9 cellular contexts compared by ENCODE assay signal in genomic region chr6:109007521-109007920, GRCh38.
DNase-seq lines count a peak whose midpoint lies in the region; ATAC-seq and TF ChIP-seq lines count a peak whose summit lies in the region.
"Had no signal": no experiment of that assay in that cellular context is flagged by ENCODE, and none has a peak within 500 bp of the region (broad histone marks: within the 10 kb centered on the region; RNA-seq: fewer than 3 reads in every experiment).

No MANE protein-coding gene starts in this region.

- peak overlapping the region; percentile 90 for H3K4me3 Mint-ChIP-seq in activated T-helper 2 cell treated with anti-CD3 and anti-CD28 coated beads, Interferon-gamma antibody, Interleukin-2, Interleukin-4, amounts not matched to agents 10 μg/mL and 5 μg/mL and 100 μg/mL, durations not matched to agents 14 hours and 24 hours and 36 hours (ENCODE audit: low read depth)
- H3K4me3 Mint-ChIP-seq in stimulated activated effector memory CD8-positive, alpha-beta T cell treated with anti-CD3 and anti-CD28 coated beads, Interleukin-12 subunit alpha, Interleukin-12 subunit beta, amount 100 ng/mL, for 72 hours = peak overlapping the region; percentile 83

- H3K4me1 Mint-ChIP-seq in activated T-helper 2 cell treated with anti-CD3 and anti-CD28 coated beads, Interferon-gamma antibody, Interleukin-2, Interleukin-4, amounts not matched to agents 10 μg/mL and 5 μg/mL and 100 μg/mL, durations not matched to agents 14 hours and 24 hours and 36 hours (ENCODE audit: low read depth) = peaks cover 45% of the 10 kb centered on the region
- peaks cover 49% of the 10 kb centered on the region for H3K4me1 Mint-ChIP-seq in stimulated activated effector memory CD8-positive, alpha-beta T cell treated with anti-CD3 and anti-CD28 coated beads, Interleukin-12 subunit alpha, Interleukin-12 subunit beta, amount 100 ng/mL, for 72 hours

- H3K9me2 ChIP-seq in hepatocyte (replicated peaks; ENCODE audit: insufficient read depth) = no peaks in the 10 kb centered on the region

- no peaks in the 10 kb centered on the region for H3K27me3 ChIP-seq in IMR-90 (ENCODE audit: control insufficient read depth, insufficient read depth, low read length)
- H3K27me3 ChIP-seq in hepatocyte = no peaks in the 10 kb centered on the region

- H3K4me3 ChIP-seq in IMR-90 (ENCODE audit: insufficient read depth, low read depth, low read length) (peak overlapping the region; percentile 91; the same call in 1 of the 2 replicates), hepatocyte (peak overlapping the region; percentile 89)
- H3K4me3 ChIP-seq: HAP-1 had no signal

- no peak overlapping the region for H3K4ac ChIP-seq in IMR-90 (ENCODE audit: low read depth, low read length)

- H3K4me1 ChIP-seq in IMR-90 (ENCODE audit: control insufficient read depth, insufficient read depth, low read length) (no peaks in the 10 kb centered on the region), hepatocyte (ENCODE audit: insufficient read depth) (peaks cover 30% of the 10 kb centered on the region)

- no peak overlapping the region for H2AK9ac ChIP-seq in IMR-90 (replicated peaks; ENCODE audit: low read depth, low read length, poor library complexity)

- no TSS peak for BruUV-seq in IMR-90 (replicated peaks; lab: Mats Ljungman, UMichigan)

- CTCF ChIA-PET in IMR-90 (lab: Yijun Ruan, JAX) = no interaction called here

- H2BK20ac ChIP-seq in IMR-90 (ENCODE audit: low read depth, low read length) = no peak overlapping the region

- H3K79me2 ChIP-seq in hepatocyte = peaks cover 68% of the 10 kb centered on the region

- H3K27ac ChIP-seq in IMR-90 (ENCODE audit: insufficient read depth, low read length) (no peak overlapping the region), hepatocyte (peak overlapping the region; percentile 93)
- H3K27ac ChIP-seq: KMS-11 had no signal

- no peak overlapping the region for H3K9ac ChIP-seq in IMR-90 (ENCODE audit: low read depth, low read length)
- H3K9ac ChIP-seq: KMS-11 had no signal

- peaks cover 10% of the 10 kb centered on the region for H3K36me3 Mint-ChIP-seq in activated T-helper 2 cell treated with anti-CD3 and anti-CD28 coated beads, Interferon-gamma antibody, Interleukin-2, Interleukin-4, amounts not matched to agents 10 μg/mL and 5 μg/mL and 100 μg/mL, durations not matched to agents 14 hours and 24 hours and 36 hours (ENCODE audit: low read depth)
- H3K36me3 Mint-ChIP-seq in stimulated activated effector memory CD8-positive, alpha-beta T cell treated with anti-CD3 and anti-CD28 coated beads, Interleukin-12 subunit alpha, Interleukin-12 subunit beta, amount 100 ng/mL, for 72 hours = peaks cover 5% of the 10 kb centered on the region

- H3K9me3 Mint-ChIP-seq in activated T-helper 2 cell treated with anti-CD3 and anti-CD28 coated beads, Interferon-gamma antibody, Interleukin-2, Interleukin-4, amounts not matched to agents 10 μg/mL and 5 μg/mL and 100 μg/mL, durations not matched to agents 14 hours and 24 hours and 36 hours = no peaks in the 10 kb centered on the region
- H3K9me3 Mint-ChIP-seq in stimulated activated effector memory CD8-positive, alpha-beta T cell treated with anti-CD3 and anti-CD28 coated beads, Interleukin-12 subunit alpha, Interleukin-12 subunit beta, amount 100 ng/mL, for 72 hours = no peaks in the 10 kb centered on the region

- H3K14ac ChIP-seq in IMR-90 (replicated peaks; ENCODE audit: low read depth, low read length) = no peak overlapping the region

- in situ Hi-C loops in IMR-90 (cut with MboI; ENCODE audit: low sequenced_read_pairs) = no loop called here

- H4K91ac ChIP-seq in IMR-90 (ENCODE audit: insufficient read depth, low read depth, low read length) = no peak overlapping the region

- no peak overlapping the region for H3K56ac ChIP-seq in IMR-90 (ENCODE audit: extremely low read depth, insufficient read depth, low read length)

- no peak for TF ChIP-seq POLR2A in IMR-90 (IDR thresholded peaks at IDR 0.05; ENCODE audit: low read depth, low read length)

- H2BK5ac ChIP-seq in IMR-90 (ENCODE audit: low read depth, low read length, poor library complexity, severe bottlenecking) = no peak overlapping the region

- H3K4me2 ChIP-seq in IMR-90 (ENCODE audit: low read depth, low read length) (peak overlapping the region; percentile 82), hepatocyte (peak overlapping the region; percentile 75)

- WGBS in IMR-90 (ENCODE audit: extremely low coverage in 2 of 2, insufficient read length in 1 of 2), 2 experiments = no CpG with 5 or more reads among the region's 3 CpGs
- WGBS in hepatocyte (ENCODE audit: low lambda C conversion rate, missing lambda C conversion rate) = 73% methylated on average over 3 of the region's 3 CpGs

- POLR2A ChIA-PET in IMR-90 (lab: Charles Lee; ENCODE audit: unreplicated experiment) = no interaction called here

- dilution Hi-C loops in IMR-90 (cut with HindIII; ENCODE audit: low sequenced_read_pairs, unreplicated experiment) = no loop called here

- no peak overlapping the region for H2AFZ ChIP-seq in IMR-90 (replicated peaks; ENCODE audit: low read length, poor library complexity)
- no peak overlapping the region for H2AFZ ChIP-seq in hepatocyte

- H3K23ac ChIP-seq in IMR-90 (ENCODE audit: low read depth, low read length) = no peak overlapping the region

- no peak overlapping the region for H2BK15ac ChIP-seq in IMR-90 (ENCODE audit: low read depth, low read length)

- H3K27ac Mint-ChIP-seq in activated T-helper 2 cell treated with anti-CD3 and anti-CD28 coated beads, Interferon-gamma antibody, Interleukin-2, Interleukin-4, amounts not matched to agents 10 μg/mL and 5 μg/mL and 100 μg/mL, durations not matched to agents 14 hours and 24 hours and 36 hours = peak overlapping the region; percentile 24
- H3K27ac Mint-ChIP-seq in stimulated activated effector memory CD8-positive, alpha-beta T cell treated with anti-CD3 and anti-CD28 coated beads, Interleukin-12 subunit alpha, Interleukin-12 subunit beta, amount 100 ng/mL, for 72 hours = peak overlapping the region; percentile 87

- H3K36me3 ChIP-seq in IMR-90 (ENCODE audit: control insufficient read depth, insufficient read depth, low read length) (no peaks in the 10 kb centered on the region), hepatocyte (replicated peaks; ENCODE audit: insufficient read depth, low read depth) (no peaks in the 10 kb centered on the region)
- H3K36me3 ChIP-seq: HAP-1 had no signal

- no peak overlapping the region for H4K5ac ChIP-seq in IMR-90 (ENCODE audit: low read depth, low read length)

- H4K20me1 ChIP-seq in IMR-90 (ENCODE audit: insufficient read depth, low read length) (peaks cover 3% of the 10 kb centered on the region), hepatocyte (ENCODE audit: insufficient read depth, poor library complexity, severe bottlenecking) (peaks cover 17% of the 10 kb centered on the region)

- no peak overlapping the region for H2AK5ac ChIP-seq in IMR-90 (ENCODE audit: low read depth, low read length)

- H3K27me3 Mint-ChIP-seq in activated T-helper 2 cell treated with anti-CD3 and anti-CD28 coated beads, Interferon-gamma antibody, Interleukin-2, Interleukin-4, amounts not matched to agents 10 μg/mL and 5 μg/mL and 100 μg/mL, durations not matched to agents 14 hours and 24 hours and 36 hours (ENCODE audit: low read depth) = no peaks in the 10 kb centered on the region

- ATAC-seq in IMR-90 (ENCODE audit: low read depth) = no peak
- no peak for ATAC-seq in stimulated activated effector memory CD8-positive, alpha-beta T cell treated with anti-CD3 and anti-CD28 coated beads, Interleukin-12 subunit alpha, Interleukin-12 subunit beta, amount 100 ng/mL, for 72 hours
- no peak for ATAC-seq in GM19351 (IDR thresholded peaks at IDR 0.05; ENCODE audit: unreplicated experiment)

- intact Hi-C loops in IMR-90 (cut with micrococcal nuclease) = loop anchor here (5.0 kb wide), 3 partner anchors 65 to 465 kb away; no protein-coding TSS in a partner anchor
- intact Hi-C loops in activated T-helper 2 cell treated with anti-CD3 and anti-CD28 coated beads, Interferon-gamma antibody, Interleukin-2, Interleukin-4, amounts not matched to agents 10 μg/mL and 5 μg/mL and 100 μg/mL, durations not matched to agents 14 hours and 24 hours and 36 hours (cut with micrococcal nuclease) = loop anchor here (5.0 kb wide), 2 partner anchors 110 to 450 kb away; partner anchors contain the start of gene MICAL1

- TF ChIP-seq CTCF in IMR-90 (conservative IDR thresholded peaks at IDR 0.05; ENCODE audit: low read depth, low read length) = no peak
- TF ChIP-seq CTCF in hepatocyte (IDR thresholded peaks at IDR 0.05; ENCODE audit: poor library complexity) = no peak

- no peaks in the 10 kb centered on the region for H3K9me1 ChIP-seq in IMR-90 (ENCODE audit: insufficient read depth, low read length)

- no peak overlapping the region for H3K18ac ChIP-seq in IMR-90 (ENCODE audit: low read depth, low read length)

- H4K8ac ChIP-seq in IMR-90 (ENCODE audit: low read depth in 2 of 2, low read length in 2 of 2) = no peak overlapping the region

- no peaks in the 10 kb centered on the region for H3K9me3 ChIP-seq in IMR-90 (ENCODE audit: control insufficient read depth, insufficient read depth, low read length)
- H3K9me3 ChIP-seq in hepatocyte (ENCODE audit: low read depth) = no peaks in the 10 kb centered on the region
- H3K9me3 ChIP-seq: HAP-1 had no signal

- H2BK120ac ChIP-seq in IMR-90 (ENCODE audit: low read depth, low read length) = no peak overlapping the region

- no peak for TF ChIP-seq RAD21 in IMR-90 (IDR thresholded peaks at IDR 0.05; ENCODE audit: low read length)

- no peak for DNase-seq in IMR-90
- no peak for DNase-seq in activated T-helper 2 cell treated with anti-CD3 and anti-CD28 coated beads, Interferon-gamma antibody, Interleukin-2, Interleukin-4, amounts not matched to agents 10 μg/mL and 5 μg/mL and 100 μg/mL, durations not matched to agents 14 hours and 24 hours and 36 hours (ENCODE audit: low spot score)
- DNase-seq in hepatocyte (ENCODE audit: low spot score) = no peak
- DNase-seq in stimulated activated effector memory CD8-positive, alpha-beta T cell treated with anti-CD3 and anti-CD28 coated beads, Interleukin-12 subunit alpha, Interleukin-12 subunit beta, amount 100 ng/mL, for 72 hours (ENCODE audit: low spot score in 2 of 2) = no peak
- DNase-seq in T1000 (lab: John Stamatoyannopoulos, UW) = no peak
- no peak for DNase-seq in cerebellum (ENCODE audit: low spot score)

- peaks cover 14 to 22% of the 10 kb centered on the region in 2 experiments; a peak in 3 of 4 replicates for H3K79me1 ChIP-seq in IMR-90 (ENCODE audit: low read depth in 1 of 2, low read length in 2 of 2)

TF ChIP-seq in IMR-90, 13 proteins besides CTCF, POLR2A, EP300 and RAD21:
- TF ChIP-seq MAFK (IDR thresholded peaks at IDR 0.05; ENCODE audit: low read depth, low read length) (peak; percentile 70), NFE2L2 (IDR thresholded peaks at IDR 0.05; ENCODE audit: low read depth, low read length) (no peak)
